ENCODE assay signal across 2 cellular contexts in the genomic region with DNA sequence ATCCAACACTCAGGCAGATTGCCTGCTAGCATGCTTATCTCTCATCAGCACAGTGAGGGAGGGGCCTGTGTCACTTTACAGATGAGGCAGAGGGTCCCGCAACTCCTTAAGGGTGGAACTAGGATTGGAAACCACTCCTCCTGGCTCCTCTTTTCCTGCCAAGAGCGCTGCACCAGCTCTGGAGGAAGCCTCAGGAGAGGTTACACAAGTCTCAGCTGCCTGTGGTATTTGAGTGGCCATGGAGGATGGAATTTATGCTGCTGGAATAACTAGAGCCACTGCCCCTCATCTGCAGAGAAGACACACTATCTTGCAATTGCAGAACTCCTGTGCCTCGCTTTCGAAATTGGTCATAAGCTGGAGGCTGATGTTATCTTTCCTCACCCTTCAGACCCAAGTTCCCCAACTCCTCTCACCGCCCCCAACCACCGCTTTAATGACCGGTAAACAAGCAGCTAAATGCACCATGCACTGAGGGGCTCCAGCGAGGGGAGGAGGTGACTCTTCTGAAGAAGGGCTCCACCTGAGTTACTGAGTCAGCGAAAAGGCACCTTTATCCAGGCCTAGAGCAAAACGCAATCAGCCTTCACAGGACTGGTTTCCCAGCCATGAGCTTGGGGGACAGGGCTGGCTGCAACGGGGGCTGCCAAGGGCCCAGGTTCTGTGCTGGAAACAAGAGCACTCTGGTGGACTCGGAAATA.
A peak's percentile ranks its signal among the peaks of the same experiment; 100 is the strongest.
TF ChIP-seq lines count a peak whose summit lies in the region.

No MANE protein-coding gene starts in this region.

TF ChIP-seq in A549, 52 proteins besides CTCF, POLR2A, EP300 and RAD21:
- no peak for TF ChIP-seq JUNB (IDR thresholded peaks at IDR 0.05)
- TF ChIP-seq MAFK (IDR thresholded peaks at IDR 0.05; ENCODE audit: partially characterized antibody) = peak; percentile 61

TF ChIP-seq in H1, 55 proteins besides CTCF, POLR2A, EP300 and RAD21:
- TF ChIP-seq CHD1 (IDR thresholded peaks at IDR 0.05; ENCODE audit: low read depth, low read length) (no peak), RBBP5 (IDR thresholded peaks at IDR 0.05; ENCODE audit: borderline replicate concordance, low read depth, low read length) (peak; percentile 68; the same call in 1 of the 2 replicates), PHF8 (conservative IDR thresholded peaks at IDR 0.05; ENCODE audit: low read depth, low read length) (no peak), MAFK (IDR thresholded peaks at IDR 0.05; ENCODE audit: low read depth, low read length) (peak; percentile 74; the same call in 1 of the 2 replicates), TAF1 (IDR thresholded peaks at IDR 0.05; ENCODE audit: low read depth, low read length) (0 out of 2 replicates have a peak, but pooled peaks have one; percentile 19)
TF ChIP-seq in H1: peak in this region for 3.
